Comparison of ENCODE assay signal across 13 cellular contexts in the genomic region with DNA sequence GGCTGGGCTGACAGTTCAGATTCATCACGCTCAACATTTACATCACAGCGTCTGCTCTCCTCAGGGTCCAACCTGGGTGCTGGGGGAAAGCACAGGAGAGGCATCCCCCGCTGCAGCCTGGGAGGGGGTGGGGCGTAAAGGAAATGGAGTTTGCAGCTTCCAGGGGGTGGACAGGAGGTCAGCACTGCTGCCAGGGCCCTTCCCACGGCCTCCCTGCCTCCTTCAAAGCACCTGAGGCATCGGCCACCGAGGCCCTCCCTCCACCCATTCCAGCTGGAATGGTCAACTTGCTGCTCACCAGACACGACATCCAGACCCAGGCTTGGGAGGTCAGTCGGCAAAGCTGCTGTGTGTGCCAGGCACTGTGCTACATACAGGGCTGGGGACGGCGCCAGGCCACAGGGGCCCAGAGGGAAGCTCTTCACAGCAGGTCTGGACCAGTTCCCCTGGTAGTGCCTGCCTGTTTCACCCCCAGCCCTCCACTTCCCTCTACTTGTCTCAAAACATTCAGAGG.
DNase-seq lines count a peak whose midpoint lies in the region; ATAC-seq, FAIRE-seq and TF ChIP-seq lines count a peak whose summit lies in the region.
"Had no signal": no experiment of that assay in that cellular context is flagged by ENCODE, and none has a peak within 500 bp of the region (broad histone marks: within the 10 kb centered on the region; RNA-seq: fewer than 3 reads in every experiment).

No MANE protein-coding gene starts in this region.

- H3K27me3 Mint-ChIP-seq in mesothelial cell of epicardium (ENCODE audit: low read depth): no peaks in the 10 kb centered on the region
- H3K27me3 Mint-ChIP-seq in stimulated activated naive CD8-positive, alpha-beta T cell treated with anti-CD3 and anti-CD28 coated beads, Interleukin-15, amount 100 ng/mL, for 72 hours: peaks cover 21% of the 10 kb centered on the region

- H4K20me1 ChIP-seq in endothelial cell of umbilical vein (replicated peaks; ENCODE audit: control insufficient read depth, extremely low read depth, insufficient read depth, low read length): no peaks in the 10 kb centered on the region
- H4K20me1 ChIP-seq in HepG2 (ENCODE audit: insufficient read depth, low read length): no peaks in the 10 kb centered on the region

- H3K27ac ChIP-seq in endothelial cell of umbilical vein (ENCODE audit: insufficient read depth, low read depth, low read length) (no peak overlapping the region), substantia nigra (ENCODE audit: low read depth, low read length, poor library complexity, severe bottlenecking) (peak overlapping the region; percentile 98), HepG2 (ENCODE audit: extremely low read length, insufficient read depth, low read length) (no peak overlapping the region)

- H3K4me2 ChIP-seq in endothelial cell of umbilical vein (ENCODE audit: insufficient read depth, low read length) (no peak overlapping the region), HepG2 (ENCODE audit: low read depth, low read length) (no peak overlapping the region)

- TF ChIP-seq EP300 in HepG2 (IDR thresholded peaks at IDR 0.05; ENCODE audit: low read depth in 2 of 2, low read length in 2 of 2) (no peak), HepG2 (CRISPR knock-in tag; IDR thresholded peaks at IDR 0.05; ENCODE audit: borderline replicate concordance) (no peak)

- no peaks in the 10 kb centered on the region for H3K9me1 ChIP-seq in endothelial cell of umbilical vein (replicated peaks; ENCODE audit: control insufficient read depth, extremely low read depth, insufficient read depth, low read length)

- H3K79me2 ChIP-seq in endothelial cell of umbilical vein (ENCODE audit: control insufficient read depth, insufficient read depth, low read length) (no peaks in the 10 kb centered on the region), HepG2 (ENCODE audit: insufficient read depth, low read length) (no peaks in the 10 kb centered on the region)

- no peaks in the 10 kb centered on the region for H3K9me3 Mint-ChIP-seq in mesothelial cell of epicardium
- no peaks in the 10 kb centered on the region for H3K9me3 Mint-ChIP-seq in stimulated activated naive CD8-positive, alpha-beta T cell treated with anti-CD3 and anti-CD28 coated beads, Interleukin-15, amount 100 ng/mL, for 72 hours
- H3K9me3 Mint-ChIP-seq: activated T-cell treated with anti-CD3 and anti-CD28 coated beads, Interleukin-2, amount 50 U/mL, for 4 hours; CD8-positive, alpha-beta memory T cell had no signal

- dilution Hi-C loops in endothelial cell of umbilical vein (cut with MboI; ENCODE audit: extremely low pct_ligation_motif_present, low sequenced_read_pairs): no loop called here

- no TSS peak for BruUV-seq in endothelial cell of umbilical vein (replicated peaks; lab: Mats Ljungman, UMichigan)
- BruUV-seq in HepG2 (replicated peaks; lab: Mats Ljungman, UMichigan): no TSS peak

- no peak for TF ChIP-seq RAD21 in HepG2 (CRISPR knock-in tag; IDR thresholded peaks at IDR 0.05)

- WGBS in HepG2 (ENCODE audit: low lambda C conversion rate): 67% methylated on average over 2 of the region's 11 CpGs

- H3K4me1 ChIP-seq in NT2/D1 (ENCODE audit: insufficient read depth, insufficient read length) (peaks cover 19% of the 10 kb centered on the region), endothelial cell of umbilical vein (ENCODE audit: control insufficient read depth, extremely low read depth, insufficient read depth, low read length) (peaks cover 19% of the 10 kb centered on the region), HepG2 (ENCODE audit: insufficient read depth, low read length) (no peaks in the 10 kb centered on the region)

- no peak for DNase-seq in NT2/D1 (ENCODE audit: low read depth, low spot score)
- no peak for DNase-seq in endothelial cell of umbilical vein (ENCODE audit: low read depth, low spot score)
- DNase-seq in mesothelial cell of epicardium (ENCODE audit: low spot score in 2 of 2, unreplicated experiment in 2 of 2): no peak
- DNase-seq in substantia nigra (lab: John Stamatoyannopoulos, UW): peak in 40 of 49 donors; percentile 30 to 89 (median 62)
- DNase-seq in NCI-H446 treated with DMSO at 0.1 percent for 48 hours (lab: John Stamatoyannopoulos, UW): no peak
- no peak for DNase-seq in HepG2 (ENCODE audit: low spot score)
- DNase-seq in NCI-H146 treated with DMSO at 0.1 percent for 48 hours (lab: John Stamatoyannopoulos, UW; ENCODE audit: unreplicated experiment): no peak
- no peak for DNase-seq in stimulated activated naive CD8-positive, alpha-beta T cell treated with anti-CD3 and anti-CD28 coated beads, Interleukin-15, amount 100 ng/mL, for 72 hours
- DNase-seq: activated T-cell treated with anti-CD3 and anti-CD28 coated beads, Interleukin-2, amount 50 U/mL, for 4 hours; CD8-positive, alpha-beta memory T cell; central memory CD4-positive, alpha-beta T cell; kidney glomerular epithelial cell had no signal

- no peaks in the 10 kb centered on the region for H3K9me3 ChIP-seq in NT2/D1 (ENCODE audit: insufficient read depth, low read length)
- H3K9me3 ChIP-seq in endothelial cell of umbilical vein (replicated peaks; ENCODE audit: control insufficient read depth, insufficient read depth, low read length): no peaks in the 10 kb centered on the region
- no peaks in the 10 kb centered on the region for H3K9me3 ChIP-seq in HepG2 (ENCODE audit: low read length)

- POLR2A ChIA-PET in endothelial cell of umbilical vein (lab: Charles Lee) (interaction anchor here (0.6 kb wide), 1 partner anchor 38 kb away, joined by 3 read pairs; no protein-coding TSS in a partner anchor), HepG2 (lab: Yijun Ruan, JAX) (no interaction called here)

- no peak for TF ChIP-seq POLR2A in endothelial cell of umbilical vein (IDR thresholded peaks at IDR 0.05; ENCODE audit: low read depth, low read length)
- no peak for TF ChIP-seq POLR2A in HepG2 (IDR thresholded peaks at IDR 0.05; ENCODE audit: insufficient read depth in 1 of 2, low read depth in 2 of 2, low read length in 2 of 2)

- H3K4me1 Mint-ChIP-seq in mesothelial cell of epicardium: peaks cover 28% of the 10 kb centered on the region
- peaks cover 7% of the 10 kb centered on the region for H3K4me1 Mint-ChIP-seq in stimulated activated naive CD8-positive, alpha-beta T cell treated with anti-CD3 and anti-CD28 coated beads, Interleukin-15, amount 100 ng/mL, for 72 hours
- H3K4me1 Mint-ChIP-seq: CD8-positive, alpha-beta memory T cell had no signal

- peak overlapping the region; percentile 94 for H3K27ac Mint-ChIP-seq in mesothelial cell of epicardium
- no peak overlapping the region for H3K27ac Mint-ChIP-seq in stimulated activated naive CD8-positive, alpha-beta T cell treated with anti-CD3 and anti-CD28 coated beads, Interleukin-15, amount 100 ng/mL, for 72 hours
- H3K27ac Mint-ChIP-seq: CD8-positive, alpha-beta memory T cell had no signal

- no peaks in the 10 kb centered on the region for H3K27me3 ChIP-seq in NT2/D1 (ENCODE audit: insufficient read depth, insufficient read length)
- no peaks in the 10 kb centered on the region for H3K27me3 ChIP-seq in endothelial cell of umbilical vein (ENCODE audit: control insufficient read depth in 2 of 2, insufficient read depth in 2 of 2, low read length in 2 of 2)
- peaks cover 0 to 6% of the 10 kb centered on the region in 2 experiments; a peak in 1 of 5 replicates for H3K27me3 ChIP-seq in HepG2 (ENCODE audit: control insufficient read depth in 1 of 2, insufficient read depth in 2 of 2, low read length in 2 of 2)

- H3K36me3 ChIP-seq in NT2/D1 (ENCODE audit: insufficient read depth, insufficient read length, low read length) (no peaks in the 10 kb centered on the region), endothelial cell of umbilical vein (ENCODE audit: control insufficient read depth in 2 of 2, extremely low read depth in 1 of 2, insufficient read depth in 2 of 2, low read length in 2 of 2) (no peaks in the 10 kb centered on the region), HepG2 (replicated peaks in 1 of 2; ENCODE audit: control insufficient read depth in 1 of 2, insufficient read depth in 2 of 2, low read length in 2 of 2) (no peaks in the 10 kb centered on the region)

- peak overlapping the region; percentile 68 for H3K9ac ChIP-seq in NT2/D1 (ENCODE audit: insufficient read length, low read depth)
- peak overlapping the region; percentile 49 for H3K9ac ChIP-seq in endothelial cell of umbilical vein (replicated peaks; ENCODE audit: extremely low read depth, insufficient read depth, low read length)
- no peak overlapping the region for H3K9ac ChIP-seq in HepG2 (ENCODE audit: insufficient read depth, low read depth, low read length)

- CTCF ChIA-PET in endothelial cell of umbilical vein (lab: Charles Lee) (interaction anchor here (0.7 to 1.6 kb wide), 9 partner anchors 10 to 176 kb away, joined by 3 to 13 read pairs (median 5); no protein-coding TSS in a partner anchor), HepG2 (lab: Yijun Ruan, JAX; ENCODE audit: low intra/inter-chr PET ratio, low total read pairs) (no interaction called here)

- FAIRE-seq in endothelial cell of umbilical vein (lab: Jason Lieb, UNC): no peak
- FAIRE-seq in HepG2 (lab: Jason Lieb, UNC): no peak

- no peaks in the 10 kb centered on the region for H3K36me3 Mint-ChIP-seq in mesothelial cell of epicardium
- H3K36me3 Mint-ChIP-seq: CD8-positive, alpha-beta memory T cell had no signal

- no peak overlapping the region for H3K4me3 Mint-ChIP-seq in mesothelial cell of epicardium
- H3K4me3 Mint-ChIP-seq in stimulated activated naive CD8-positive, alpha-beta T cell treated with anti-CD3 and anti-CD28 coated beads, Interleukin-15, amount 100 ng/mL, for 72 hours: no peak overlapping the region
- H3K4me3 Mint-ChIP-seq: activated T-cell treated with anti-CD3 and anti-CD28 coated beads, Interleukin-2, amount 50 U/mL, for 4 hours; CD8-positive, alpha-beta memory T cell had no signal

- H3K4me3 ChIP-seq in NT2/D1 (ENCODE audit: insufficient read length, low read depth) (no peak overlapping the region), endothelial cell of umbilical vein (replicated peaks in 1 of 3; ENCODE audit: insufficient read depth in 1 of 3, low read depth in 1 of 3, low read length in 3 of 3) (no peak overlapping the region), HepG2 (replicated peaks in 1 of 3; ENCODE audit: insufficient read depth in 1 of 3, low read depth in 2 of 3, low read length in 3 of 3) (no peak overlapping the region)

- intact Hi-C loops in endothelial cell of umbilical vein (cut with micrococcal nuclease): loop anchor here (1.0 kb wide), 1 partner anchor 29 kb away; no protein-coding TSS in a partner anchor
- intact Hi-C loops in HepG2 (cut with micrococcal nuclease; ENCODE audit: unreplicated experiment): no loop called here

- in situ Hi-C loops in HepG2 (cut with HindIII; ENCODE audit: extremely low pct_ligation_motif_present, low pct_unique_long_range_greater_than_20kb): no loop called here

- no peak; the same call in 2 of the 3 replicates for ATAC-seq in HepG2
- no peak for ATAC-seq in stimulated activated naive CD8-positive, alpha-beta T cell treated with anti-CD3 and anti-CD28 coated beads, Interleukin-15, amount 100 ng/mL, for 72 hours
- ATAC-seq: activated T-cell treated with anti-CD3 and anti-CD28 coated beads, Interleukin-2, amount 50 U/mL, for 4 hours; HCT116 had no signal

- H2AFZ ChIP-seq in endothelial cell of umbilical vein (ENCODE audit: low read depth, low read length) (peak overlapping the region; percentile 77), HepG2 (ENCODE audit: low read length) (no peak overlapping the region)

- TF ChIP-seq CTCF in endothelial cell of umbilical vein (IDR thresholded peaks at IDR 0.05; ENCODE audit: extremely low read depth in 1 of 2, insufficient read depth in 1 of 2, low read depth in 1 of 2, low read length in 2 of 2) (no peak), mesothelial cell of epicardium (IDR thresholded peaks at IDR 0.05; ENCODE audit: unreplicated experiment) (no peak), HepG2 (CRISPR knock-in tag; IDR thresholded peaks at IDR 0.05) (no peak)

Comparison
In these comparisons a context has a peak if more than half of its experiments do, and no peak if none do; other contexts are left out.
1. DNase-seq: peak in substantia nigra (40 of 49); none in NT2/D1 (single experiment), endothelial cell of umbilical vein (single experiment), mesothelial cell of epicardium (0 of 2), NCI-H446 treated with DMSO at 0.1 percent for 48 hours (single experiment), HepG2 (single experiment), NCI-H146 treated with DMSO at 0.1 percent for 48 hours (single experiment) and stimulated activated naive CD8-positive, alpha-beta T cell treated with anti-CD3 and anti-CD28 coated beads, Interleukin-15, amount 100 ng/mL, for 72 hours (0 of 2).